9 cellular contexts compared by ENCODE assay signal in the genomic region with DNA sequence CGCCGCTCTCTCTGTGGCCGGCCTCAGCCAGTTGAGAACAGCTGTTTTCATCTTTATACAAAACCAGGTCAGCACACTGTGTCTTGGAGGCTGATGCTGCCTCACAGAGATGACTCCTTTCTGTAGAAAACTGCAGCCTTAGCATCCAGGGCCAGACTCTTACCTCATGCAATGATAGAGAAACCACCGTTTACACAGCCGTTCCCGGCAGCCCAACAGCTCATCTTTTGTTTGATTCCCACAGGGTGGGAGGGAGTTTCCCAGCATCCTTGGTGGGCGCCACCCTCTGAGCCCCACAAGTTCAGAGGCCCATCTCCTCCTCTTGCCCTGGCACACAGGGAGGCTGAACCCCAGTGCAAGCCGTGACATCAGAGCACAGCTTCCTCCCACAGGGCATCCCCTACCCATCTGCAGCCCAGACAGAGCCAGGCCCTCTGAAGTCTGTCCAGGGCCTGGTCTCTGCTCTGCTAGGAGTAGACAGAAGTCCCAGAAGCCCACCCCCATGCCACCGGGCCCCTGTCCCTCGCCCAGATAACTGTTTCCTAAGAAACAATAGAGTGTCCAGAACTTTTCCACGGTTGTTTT.
A peak's percentile ranks its signal among the peaks of the same experiment; 100 is the strongest.
DNase-seq lines count a peak whose midpoint lies in the region; ATAC-seq and TF ChIP-seq lines count a peak whose summit lies in the region.
"Had no signal": no experiment of that assay in that cellular context is flagged by ENCODE, and none has a peak within 500 bp of the region (broad histone marks: within the 10 kb centered on the region; RNA-seq: fewer than 3 reads in every experiment).

No MANE protein-coding gene starts in this region.

- H3K27me3 Mint-ChIP-seq in activated T-helper 17 cell treated with anti-CD3 and anti-CD28 coated beads, Interleukin-2, amount 50 U/mL, for 72 hours = no peaks in the 10 kb centered on the region

- H3K27ac ChIP-seq in fibroblast of lung (ENCODE audit: insufficient read depth, low read length) (peak overlapping the region; percentile 78), temporal lobe (ENCODE audit: low read depth, low read length) (peak overlapping the region; percentile 79)

- H3K4me2 ChIP-seq in fibroblast of lung (ENCODE audit: extremely low read depth, insufficient read depth, low read length) = no peak overlapping the region

- no peak overlapping the region for H3K4me3 Mint-ChIP-seq in activated T-helper 17 cell treated with anti-CD3 and anti-CD28 coated beads, Interleukin-2, amount 50 U/mL, for 72 hours
- H3K4me3 Mint-ChIP-seq: activated T-cell treated with anti-CD3 and anti-CD28 coated beads, Interleukin-2, amount 50 U/mL, for 72 hours had no signal

- no peaks in the 10 kb centered on the region for H3K36me3 Mint-ChIP-seq in activated T-helper 17 cell treated with anti-CD3 and anti-CD28 coated beads, Interleukin-2, amount 50 U/mL, for 72 hours (ENCODE audit: low read depth)

- intact Hi-C loops in mucosa of descending colon (cut with DNase I, micrococcal nuclease) = no loop called here

- H3K79me2 ChIP-seq in fibroblast of lung (ENCODE audit: control insufficient read depth, insufficient read depth, low read length) = no peaks in the 10 kb centered on the region

- peaks cover 1% of the 10 kb centered on the region for H3K36me3 ChIP-seq in fibroblast of lung (ENCODE audit: control insufficient read depth, insufficient read depth, low read length)
- no peaks in the 10 kb centered on the region for H3K36me3 ChIP-seq in mucosa of descending colon (ENCODE audit: low read depth)

- H3K4me3 ChIP-seq in fibroblast of lung (replicated peaks in 1 of 4; ENCODE audit: control extremely low read depth in 1 of 4, insufficient read depth in 1 of 4, low read depth in 3 of 4, low read length in 4 of 4) = no peak overlapping the region
- no peak overlapping the region for H3K4me3 ChIP-seq in mucosa of descending colon

- no peaks in the 10 kb centered on the region for H3K9me3 ChIP-seq in fibroblast of lung (ENCODE audit: control insufficient read depth, insufficient read depth, low read depth, low read length)
- no peaks in the 10 kb centered on the region for H3K9me3 ChIP-seq in mucosa of descending colon

- no peaks in the 10 kb centered on the region for H4K20me1 ChIP-seq in fibroblast of lung (ENCODE audit: control insufficient read depth, extremely low read depth, insufficient read depth, low read length)

- H3K27ac Mint-ChIP-seq in activated T-helper 17 cell treated with anti-CD3 and anti-CD28 coated beads, Interleukin-2, amount 50 U/mL, for 72 hours = peak overlapping the region; percentile 58
- H3K27ac Mint-ChIP-seq: activated T-cell treated with anti-CD3 and anti-CD28 coated beads, Interleukin-2, amount 50 U/mL, for 72 hours had no signal

- H3K27me3 ChIP-seq in fibroblast of lung (ENCODE audit: control insufficient read depth, insufficient read depth, low read length) = no peaks in the 10 kb centered on the region

- DNase-seq in fibroblast of lung (ENCODE audit: low read depth in 2 of 2) (peak; percentile 84 to 94), mucosa of descending colon (peak in 1 of 3 donors; percentile 28), SW 1271 (lab: John Stamatoyannopoulos, UW) (no peak), NCI-H1417 treated with DMSO at 0.1 percent for 48 hours (lab: John Stamatoyannopoulos, UW) (no peak), UCSD-AML1 (lab: John Stamatoyannopoulos, UW; ENCODE audit: unreplicated experiment) (no peak)
- DNase-seq: activated T-cell treated with anti-CD3 and anti-CD28 coated beads, Interleukin-2, amount 50 U/mL, for 72 hours had no signal

- H3K4me1 Mint-ChIP-seq in activated T-helper 17 cell treated with anti-CD3 and anti-CD28 coated beads, Interleukin-2, amount 50 U/mL, for 72 hours = no peaks in the 10 kb centered on the region

- ATAC-seq in activated T-helper 17 cell treated with anti-CD3 and anti-CD28 coated beads, Interleukin-2, amount 50 U/mL, for 72 hours (replicated peaks) = no peak
- ATAC-seq in mucosa of descending colon (peak; percentile 57), GM19467 (IDR thresholded peaks at IDR 0.05; ENCODE audit: unreplicated experiment) (no peak)

- peaks cover 5% of the 10 kb centered on the region for H3K4me1 ChIP-seq in fibroblast of lung (ENCODE audit: control insufficient read depth, extremely low read depth, insufficient read depth, low read length)
- no peaks in the 10 kb centered on the region for H3K4me1 ChIP-seq in mucosa of descending colon (ENCODE audit: low read depth)

- H3K9ac ChIP-seq in fibroblast of lung (ENCODE audit: insufficient read depth, low read length) = no peak overlapping the region

- H2AFZ ChIP-seq in fibroblast of lung (ENCODE audit: low read length) = no peak overlapping the region

- no peak for TF ChIP-seq CTCF in fibroblast of lung (conservative IDR thresholded peaks at IDR 0.05 in 1 of 2, IDR thresholded peaks at IDR 0.05 in 1 of 2; ENCODE audit: low read depth in 1 of 2, low read length in 2 of 2)
- no peak for TF ChIP-seq CTCF in mucosa of descending colon (IDR thresholded peaks at IDR 0.05)

- no peaks in the 10 kb centered on the region for H3K9me3 Mint-ChIP-seq in activated T-helper 17 cell treated with anti-CD3 and anti-CD28 coated beads, Interleukin-2, amount 50 U/mL, for 72 hours
- H3K9me3 Mint-ChIP-seq: activated T-cell treated with anti-CD3 and anti-CD28 coated beads, Interleukin-2, amount 50 U/mL, for 72 hours had no signal

Comparison
In these comparisons a context has a peak if more than half of its experiments do, and no peak if none do; other contexts are left out.
1. DNase-seq: peak in fibroblast of lung (2 of 2); none in SW 1271 (0 of 2), NCI-H1417 treated with DMSO at 0.1 percent for 48 hours (single experiment) and UCSD-AML1 (single experiment).